2 cellular contexts compared by ENCODE assay signal in the genomic region with DNA sequence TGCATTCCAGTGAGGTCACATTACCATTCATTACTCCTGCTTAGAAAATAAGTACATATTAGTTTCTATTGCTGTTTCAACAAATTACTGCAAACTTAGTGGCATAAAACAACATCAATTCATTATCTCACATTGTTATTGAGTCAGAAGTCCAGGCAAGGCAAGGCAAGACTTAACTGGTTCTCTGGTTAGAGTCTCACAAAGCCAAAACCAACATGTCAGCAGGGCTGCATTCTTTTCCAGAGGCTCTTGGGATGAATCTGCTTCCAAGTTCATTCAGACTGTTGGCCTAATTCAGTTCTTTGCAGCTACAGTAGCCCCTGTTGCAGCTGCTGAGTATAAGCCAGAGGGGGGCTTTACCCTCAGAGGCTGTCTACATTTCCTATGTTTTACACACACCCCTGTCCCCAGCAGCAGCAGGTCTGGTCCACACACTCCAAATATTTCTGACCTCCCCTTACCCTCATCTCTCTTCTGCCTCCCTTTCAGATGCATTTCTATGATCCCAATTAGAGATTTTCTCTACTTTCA.
TF ChIP-seq lines count a peak whose summit lies in the region.

No MANE protein-coding gene starts in this region.

TF ChIP-seq in H1, 55 proteins besides CTCF, POLR2A, EP300 and RAD21 (continued from another document):
- no peak for TF ChIP-seq RFX5 (IDR thresholded peaks at IDR 0.05; ENCODE audit: borderline replicate concordance, low read depth, low read length)
- TF ChIP-seq POU5F1 (IDR thresholded peaks at IDR 0.05; ENCODE audit: low read depth, low read length), result no peak
- no peak for TF ChIP-seq SP4 (IDR thresholded peaks at IDR 0.05; ENCODE audit: low read length)
- TF ChIP-seq POLR2AphosphoS5 (IDR thresholded peaks at IDR 0.05; ENCODE audit: low read depth, low read length), result no peak
- no peak for TF ChIP-seq RBBP5 (IDR thresholded peaks at IDR 0.05; ENCODE audit: borderline replicate concordance, low read depth, low read length)
- no peak for TF ChIP-seq JUND (IDR thresholded peaks at IDR 0.05; ENCODE audit: low read length)
- no peak for TF ChIP-seq MAFK (IDR thresholded peaks at IDR 0.05; ENCODE audit: low read depth, low read length)
TF ChIP-seq in H1: peak in this region for 0.

TF ChIP-seq in WTC11, 78 proteins besides CTCF, POLR2A, EP300 and RAD21 (continued from another document):
- TF ChIP-seq RELA (CRISPR knock-in tag; IDR thresholded peaks at IDR 0.05; ENCODE audit: borderline replicate concordance), result no peak
- TF ChIP-seq MAX (CRISPR knock-in tag; IDR thresholded peaks at IDR 0.05), result no peak
- no peak for TF ChIP-seq CREB1 (CRISPR knock-in tag; IDR thresholded peaks at IDR 0.05)
- TF ChIP-seq ESRRA (CRISPR knock-in tag; IDR thresholded peaks at IDR 0.05; ENCODE audit: borderline replicate concordance), result no peak
- TF ChIP-seq ZNF219 (CRISPR knock-in tag; IDR thresholded peaks at IDR 0.05; ENCODE audit: borderline replicate concordance), result no peak
- TF ChIP-seq FOXP1 (CRISPR knock-in tag; IDR thresholded peaks at IDR 0.05; ENCODE audit: borderline replicate concordance), result no peak
- TF ChIP-seq PRDM15 (CRISPR knock-in tag; IDR thresholded peaks at IDR 0.05), result no peak
- TF ChIP-seq, protein P1, sequence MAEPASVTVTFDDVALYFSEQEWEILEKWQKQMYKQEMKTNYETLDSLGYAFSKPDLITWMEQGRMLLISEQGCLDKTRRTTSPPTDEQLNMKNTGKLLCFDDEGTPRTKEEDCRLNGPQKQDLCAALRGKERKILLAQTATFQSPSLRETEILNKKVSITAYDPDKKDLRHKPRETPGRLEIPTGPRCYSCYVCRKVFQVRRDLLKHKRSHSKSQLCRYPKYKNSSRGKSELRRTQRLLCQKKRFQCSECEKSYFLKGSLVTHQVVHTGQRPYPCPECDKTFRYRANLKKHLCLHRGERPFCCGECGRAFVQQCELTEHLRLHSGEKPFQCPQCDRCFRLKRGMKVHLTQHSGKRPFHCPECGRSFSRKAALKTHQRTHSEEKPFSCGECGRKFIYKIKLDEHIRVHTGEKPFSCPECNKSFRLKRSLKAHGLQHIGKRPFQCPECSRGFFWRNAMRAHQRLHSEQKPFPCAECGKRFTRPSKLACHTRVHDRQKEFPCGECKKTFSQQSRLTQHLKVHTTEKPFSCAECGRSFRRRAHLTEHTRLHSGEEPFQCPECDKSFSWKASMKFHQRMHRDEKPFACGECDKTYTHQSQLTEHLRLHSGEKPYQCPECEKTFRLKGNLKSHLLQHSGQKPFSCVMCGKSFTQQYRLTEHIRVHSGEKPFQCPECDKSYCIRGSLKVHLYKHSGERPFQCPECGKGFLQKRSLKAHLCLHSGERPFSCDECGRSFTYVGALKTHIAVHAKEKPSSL (CRISPR knock-in tag; conservative IDR thresholded peaks at IDR 0.05), result no peak
- TF ChIP-seq, protein P2, sequence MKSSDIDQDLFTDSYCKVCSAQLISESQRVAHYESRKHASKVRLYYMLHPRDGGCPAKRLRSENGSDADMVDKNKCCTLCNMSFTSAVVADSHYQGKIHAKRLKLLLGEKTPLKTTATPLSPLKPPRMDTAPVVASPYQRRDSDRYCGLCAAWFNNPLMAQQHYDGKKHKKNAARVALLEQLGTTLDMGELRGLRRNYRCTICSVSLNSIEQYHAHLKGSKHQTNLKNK (CRISPR knock-in tag; IDR thresholded peaks at IDR 0.05), result no peak
- TF ChIP-seq ZNF512 (CRISPR knock-in tag; IDR thresholded peaks at IDR 0.05; ENCODE audit: borderline replicate concordance), result no peak
- no peak for TF ChIP-seq ZSCAN18 (CRISPR knock-in tag; IDR thresholded peaks at IDR 0.05)
- no peak for TF ChIP-seq CDX4 (CRISPR knock-in tag; IDR thresholded peaks at IDR 0.05; ENCODE audit: borderline replicate concordance)
- no peak for TF ChIP-seq NFE2L1 (CRISPR knock-in tag; IDR thresholded peaks at IDR 0.05)
- no peak for TF ChIP-seq E2F4 (CRISPR knock-in tag; IDR thresholded peaks at IDR 0.05; ENCODE audit: borderline replicate concordance, low read depth)
- TF ChIP-seq PRRX2 (CRISPR knock-in tag; IDR thresholded peaks at IDR 0.05), result no peak
